In the genomic region with DNA sequence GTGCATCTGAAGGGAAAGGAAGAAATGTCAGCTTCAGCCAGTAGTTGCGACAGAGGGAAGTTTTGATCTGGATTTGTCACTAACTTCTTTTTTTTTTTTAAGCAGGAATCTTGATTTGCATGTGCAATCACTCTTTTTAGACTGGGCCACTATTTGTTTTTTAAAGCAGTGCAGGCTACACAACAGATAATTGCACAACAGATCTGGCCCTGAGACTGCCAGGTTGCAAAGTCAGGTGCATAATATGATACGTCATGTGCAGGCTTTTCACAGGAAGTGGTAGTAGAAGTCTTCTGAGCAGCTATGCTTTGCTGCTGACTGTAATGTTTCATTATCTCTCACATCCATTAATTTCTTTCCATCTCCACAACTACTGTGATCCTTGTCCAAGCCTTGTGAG, we compare ENCODE assay signal across 10 cellular contexts.
DNase-seq lines count a peak whose midpoint lies in the region; ATAC-seq and TF ChIP-seq lines count a peak whose summit lies in the region.
"Had no signal": no experiment of that assay in that cellular context is flagged by ENCODE, and none has a peak within 500 bp of the region (broad histone marks: within the 10 kb centered on the region; RNA-seq: fewer than 3 reads in every experiment).

No MANE protein-coding gene starts in this region.

- no peak overlapping the region for H3K4me3 ChIP-seq in RWPE2 (ENCODE audit: severe bottlenecking)

- in situ Hi-C loops in ACHN (cut with HindIII; ENCODE audit: low pct_ligation_motif_present, low pct_unique_long_range_greater_than_20kb, low sequenced_read_pairs): no loop called here

- TF ChIP-seq CTCF in RWPE2 (IDR thresholded peaks at IDR 0.05; ENCODE audit: poor library complexity, severe bottlenecking): no peak

- H3K27me3 ChIP-seq in RWPE2 (ENCODE audit: insufficient read depth, poor library complexity, severe bottlenecking): peaks cover 3% of the 10 kb centered on the region

- H3K9me3 ChIP-seq in RWPE2 (ENCODE audit: severe bottlenecking): no peaks in the 10 kb centered on the region

- no peak overlapping the region for H3K27ac ChIP-seq in RWPE2 (ENCODE audit: poor library complexity, severe bottlenecking)

- DNase-seq in DMS53 (lab: John Stamatoyannopoulos, UW) (peak; percentile 36), RWPE2 (ENCODE audit: low spot score) (no peak), kidney tubule cell (ENCODE audit: low spot score) (peak; percentile 22), NCI-H187 (lab: John Stamatoyannopoulos, UW) (no peak), ACHN (no peak)
- DNase-seq: NCI-H1694 treated with DMSO at 0.1 percent for 48 hours, posterior cingulate gyrus had no signal

- ATAC-seq in GM21367 (IDR thresholded peaks at IDR 0.05; ENCODE audit: unreplicated experiment): peak; percentile 79
- ATAC-seq in RWPE2 (ENCODE audit: low read depth): peak; percentile 22; the same call in 2 of the 3 replicates
- no peak for ATAC-seq in GM21717 (IDR thresholded peaks at IDR 0.05; ENCODE audit: unreplicated experiment)
- ATAC-seq in GM21529 (IDR thresholded peaks at IDR 0.05; ENCODE audit: unreplicated experiment): no peak

- peaks cover 40% of the 10 kb centered on the region for H3K36me3 ChIP-seq in RWPE2 (ENCODE audit: low read depth)

- no peaks in the 10 kb centered on the region for H3K4me1 ChIP-seq in RWPE2 (ENCODE audit: insufficient read depth, poor library complexity, severe bottlenecking)

Comparison
In these comparisons a context has a peak if more than half of its experiments do, and no peak if none do; other contexts are left out.
1. DNase-seq: peak in DMS53 (single experiment) and kidney tubule cell (single experiment); none in RWPE2 (single experiment), NCI-H187 (0 of 2) and ACHN (single experiment).
2. ATAC-seq: peak in GM21367 (single experiment) and RWPE2 (single experiment); none in GM21717 (single experiment) and GM21529 (single experiment).